In genomic region chr3:130424837-130425236, GRCh38 we compare ENCODE assay signal across 26 cellular contexts.
"Had no signal": no experiment of that assay in that cellular context is flagged by ENCODE, and none has a peak within 500 bp of the region (broad histone marks: within the 10 kb centered on the region; RNA-seq: fewer than 3 reads in every experiment).

No MANE protein-coding gene starts in this region.

- H3K9me3 ChIP-seq: SJSA1, SK-N-SH had no signal

- H3K27ac ChIP-seq: PC-9, RWPE1, SJSA1 had no signal

- H3K4me1 ChIP-seq: SJSA1 had no signal

- DNase-seq: KG1, MM.1S, MV-4-11, NCI-H1092, NCI-H1105, NCI-H1417 treated with DMSO at 0.1 percent for 48 hours, NCI-H1436 treated with DMSO at 0.1 percent for 48 hours, NCI-H1694 treated with DMSO at 0.1 percent for 48 hours, NCI-H187 treated with DMSO at 0.1 percent for 48 hours, NCI-H2081, NCI-H2171 treated with DMSO at 0.1 percent for 48 hours, NCI-H2227 treated with DMSO at 0.1 percent for 48 hours, NCI-H345, NCI-H446, NCI-H510A treated with DMSO at 0.1 percent for 48 hours, NCI-H524 treated with DMSO at 0.1 percent for 48 hours, NCI-H526 treated with DMSO at 0.1 percent for 48 hours, PC-9, SHP77, SIG-M5, SK-N-SH, SW 1271 had no signal

- H3K4me2 ChIP-seq: PC-9, SK-N-SH had no signal

- H2AFZ ChIP-seq: PC-9 had no signal

- H3K4me3 ChIP-seq: PC-9, SJSA1 had no signal

- H3K9me2 ChIP-seq: SK-N-SH had no signal

- ATAC-seq: Panc1, Right ventricle myocardium inferior had no signal

- H3K9ac ChIP-seq: SK-N-SH had no signal

- H3K36me3 ChIP-seq: SJSA1 had no signal
